Comparison of ENCODE assay signal across 19 cellular contexts in genomic region chr11:119426142-119426541, GRCh38. TPM values are rescaled to one million over a fixed set of nuclear protein-coding genes. Genes with fewer than 3 reads are reported as not detected.
DNase-seq lines count a peak whose midpoint lies in the region; ATAC-seq and TF ChIP-seq lines count a peak whose summit lies in the region.
"Had no signal": no experiment of that assay in that cellular context is flagged by ENCODE, and none has a peak within 500 bp of the region (broad histone marks: within the 10 kb centered on the region; RNA-seq: fewer than 3 reads in every experiment).

No MANE protein-coding gene starts in this region.

- H4K8ac ChIP-seq in H9 (replicated peaks; ENCODE audit: insufficient read length, low read depth, low read length): no peak overlapping the region

- no peak overlapping the region for H2BK5ac ChIP-seq in H9 (ENCODE audit: insufficient read length, low read length)

- H3K27ac Mint-ChIP-seq in T-helper 2 cell treated with Interferon-gamma antibody and Interleukin-4, amounts not matched to agents 5 μg/mL and 100 μg/mL, for 36 hours: no peak overlapping the region
- H3K27ac Mint-ChIP-seq in H9: peak overlapping the region in 1 of 3 experiments; percentile 55; a peak in 2 of 7 replicates
- H3K27ac Mint-ChIP-seq in effector memory CD8-positive, alpha-beta T cell: no peak overlapping the region
- peak overlapping the region; percentile 94 for H3K27ac Mint-ChIP-seq in mesothelial cell of epicardium
- H3K27ac Mint-ChIP-seq: IgD-negative memory B cell had no signal

- no peak overlapping the region for H3K23ac ChIP-seq in H9 (ENCODE audit: insufficient read length, low read depth, low read length)

- no peak overlapping the region for H3T11ph ChIP-seq in H9 (ENCODE audit: low read length)

- no peak overlapping the region for H4K91ac ChIP-seq in H9 (ENCODE audit: insufficient read length, low read depth, low read length)

- no peak overlapping the region for H2AFZ ChIP-seq in H9 (ENCODE audit: low read length)

- H4K5ac ChIP-seq in H9 (ENCODE audit: insufficient read length, low read depth, low read length): no peak overlapping the region

- H3K23me2 ChIP-seq in H9 (ENCODE audit: insufficient read length, low read depth, low read length, poor library complexity, severe bottlenecking): peaks cover 3% of the 10 kb centered on the region

- no peak overlapping the region for H2BK20ac ChIP-seq in H9 (ENCODE audit: low read depth, low read length, poor library complexity, severe bottlenecking)

- peaks cover 16% of the 10 kb centered on the region for H3K4me1 ChIP-seq in H9 (ENCODE audit: insufficient read depth, low read length)

- no peak overlapping the region for H3K18ac ChIP-seq in H9 (ENCODE audit: insufficient read length, low read depth, low read length)

- no peak overlapping the region for H3K9ac ChIP-seq in H9 (ENCODE audit: extremely low read depth, insufficient read length, low read length)

- no peak overlapping the region for H2AK5ac ChIP-seq in H9 (ENCODE audit: insufficient read length, low read length)

- no peaks in the 10 kb centered on the region for H3K79me1 ChIP-seq in H9 (ENCODE audit: insufficient read depth, low read depth, low read length, poor library complexity, severe bottlenecking)

- TF ChIP-seq CTCF in H9 (conservative IDR thresholded peaks at IDR 0.05) (no peak), mesothelial cell of epicardium (IDR thresholded peaks at IDR 0.05; ENCODE audit: unreplicated experiment) (no peak)

- peak; percentile 16 for ATAC-seq in effector memory CD8-positive, alpha-beta T cell (replicated peaks)
- ATAC-seq in GM18505 (IDR thresholded peaks at IDR 0.05; ENCODE audit: unreplicated experiment): no peak

- H3K27me3 ChIP-seq in H9 (ENCODE audit: insufficient read depth, low read length): no peaks in the 10 kb centered on the region
- H3K27me3 ChIP-seq: Peyer's patch had no signal

- H2BK15ac ChIP-seq in H9 (ENCODE audit: low read depth, low read length): no peak overlapping the region

- peaks cover 8% of the 10 kb centered on the region; the same call in 1 of the 2 replicates for H3K79me2 ChIP-seq in H9 (ENCODE audit: insufficient read depth, low read length)

- H2BK12ac ChIP-seq in H9 (ENCODE audit: insufficient read length, low read depth, low read length): peak overlapping the region; percentile 69

- no peak overlapping the region for H3K4ac ChIP-seq in H9 (ENCODE audit: low read depth, low read length)

- WGBS in H9 (ENCODE audit: extremely low coverage, insufficient read length, low lambda C conversion rate): no CpG with 5 or more reads among the region's 4 CpGs

- H3K9me3 Mint-ChIP-seq in T-helper 2 cell treated with Interferon-gamma antibody and Interleukin-4, amounts not matched to agents 5 μg/mL and 100 μg/mL, for 36 hours: no peaks in the 10 kb centered on the region
- H3K9me3 Mint-ChIP-seq in H9 (no peaks in the 10 kb centered on the region; a peak in 2 of 5 replicates), mesothelial cell of epicardium (no peaks in the 10 kb centered on the region)
- no peaks in the 10 kb centered on the region for H3K9me3 Mint-ChIP-seq in effector memory CD8-positive, alpha-beta T cell

- no peak overlapping the region for H3K14ac ChIP-seq in H9 (ENCODE audit: insufficient read depth, low read length)

- peaks cover 30% of the 10 kb centered on the region for H3K4me1 Mint-ChIP-seq in T-helper 2 cell treated with Interferon-gamma antibody and Interleukin-4, amounts not matched to agents 5 μg/mL and 100 μg/mL, for 36 hours (ENCODE audit: low read depth)
- H3K4me1 Mint-ChIP-seq in H9 (peaks cover 48 to 51% of the 10 kb centered on the region in 2 experiments), mesothelial cell of epicardium (peaks cover 52% of the 10 kb centered on the region)
- peaks cover 14% of the 10 kb centered on the region in 2 donors for H3K4me1 Mint-ChIP-seq in effector memory CD8-positive, alpha-beta T cell (ENCODE audit: low read depth in 2 of 2)

- no peak overlapping the region for H3K4me3 Mint-ChIP-seq in T-helper 2 cell treated with Interferon-gamma antibody and Interleukin-4, amounts not matched to agents 5 μg/mL and 100 μg/mL, for 36 hours
- H3K4me3 Mint-ChIP-seq in H9 (no peak overlapping the region), mesothelial cell of epicardium (no peak overlapping the region)
- H3K4me3 Mint-ChIP-seq in effector memory CD8-positive, alpha-beta T cell: no peak overlapping the region
- H3K4me3 Mint-ChIP-seq: IgD-negative memory B cell had no signal

- peaks cover 15% of the 10 kb centered on the region for H3K27me3 Mint-ChIP-seq in T-helper 2 cell treated with Interferon-gamma antibody and Interleukin-4, amounts not matched to agents 5 μg/mL and 100 μg/mL, for 36 hours (ENCODE audit: low read depth)
- H3K27me3 Mint-ChIP-seq in H9 (ENCODE audit: low read depth) (peaks cover 14% of the 10 kb centered on the region), mesothelial cell of epicardium (ENCODE audit: low read depth) (peaks cover 10% of the 10 kb centered on the region)
- peaks cover 60 to 63% of the 10 kb centered on the region in 2 donors for H3K27me3 Mint-ChIP-seq in effector memory CD8-positive, alpha-beta T cell

- no peak for TF ChIP-seq POLR2A in GM18505 (IDR thresholded peaks at IDR 0.05; ENCODE audit: borderline replicate concordance, extremely low read depth, insufficient read depth, insufficient read length)

- peak overlapping the region; percentile 8 for H3K4me2 ChIP-seq in H9 (ENCODE audit: insufficient read depth, insufficient read length, low read length)

- no peaks in the 10 kb centered on the region for H3K36me3 Mint-ChIP-seq in T-helper 2 cell treated with Interferon-gamma antibody and Interleukin-4, amounts not matched to agents 5 μg/mL and 100 μg/mL, for 36 hours (ENCODE audit: low read depth)
- peaks cover 0 to 12% (median 10%) of the 10 kb centered on the region in 3 experiments; a peak in 5 of 7 replicates for H3K36me3 Mint-ChIP-seq in H9 (ENCODE audit: insufficient read depth in 1 of 3, low read depth in 3 of 3)
- H3K36me3 Mint-ChIP-seq in effector memory CD8-positive, alpha-beta T cell (ENCODE audit: insufficient read depth): peaks cover 3% of the 10 kb centered on the region
- H3K36me3 Mint-ChIP-seq in mesothelial cell of epicardium: no peaks in the 10 kb centered on the region
- H3K36me3 Mint-ChIP-seq: IgD-negative memory B cell had no signal

- DNase-seq in T-helper 2 cell treated with Interferon-gamma antibody and Interleukin-4, amounts not matched to agents 5 μg/mL and 100 μg/mL, for 36 hours (ENCODE audit: low spot score): peak; percentile 28
- DNase-seq in T-helper 2 cell: no peak
- DNase-seq in H9: no peak
- no peak for DNase-seq in effector memory CD8-positive, alpha-beta T cell
- no peak for DNase-seq in mesothelial cell of epicardium (ENCODE audit: low spot score in 2 of 2, unreplicated experiment in 2 of 2)
- DNase-seq in DMS79 treated with DMSO at 0.1 percent for 48 hours (lab: John Stamatoyannopoulos, UW): no peak
- no peak for DNase-seq in cerebellum (ENCODE audit: low spot score)
- DNase-seq: COR-L47, DMS153, HCEC 1CT, NCI-H1417 treated with DMSO at 0.1 percent for 48 hours, NCI-H2029, NCI-H510A, Peyer's patch, SHP77 treated with DMSO at 0.1 percent for 48 hours had no signal

- no peaks in the 10 kb centered on the region for H4K20me1 ChIP-seq in H9 (ENCODE audit: control insufficient read depth, insufficient read depth, insufficient read length)

- H2BK120ac ChIP-seq in H9 (ENCODE audit: low read depth, low read length, poor library complexity, severe bottlenecking): no peak overlapping the region

- H3K27ac ChIP-seq in H9 (ENCODE audit: insufficient read length, low read depth, low read length): no peak overlapping the region
- H3K27ac ChIP-seq: 22Rv1, C4-2B, Peyer's patch had no signal

- H3K9me3 ChIP-seq in H9 (ENCODE audit: control insufficient read depth, low read depth, low read length): no peaks in the 10 kb centered on the region
- H3K9me3 ChIP-seq: Peyer's patch had no signal

- no peak overlapping the region for H3K56ac ChIP-seq in H9 (ENCODE audit: insufficient read length, low read depth, low read length)

RNA-seq across cellular contexts. Expression of gene THY1, which starts 3.2 kb away (rescaled TPM):
- total RNA-seq in H9 (2021) (176 and 184 TPM in 2 replicates), mesothelial cell of epicardium (121 to 127 TPM (median 121 TPM) in 3 replicates), cerebellum (22.5 TPM)

RNA-seq across cellular contexts. Expression of gene USP2, which starts 44.7 kb away (rescaled TPM):
- total RNA-seq in H9 (2021): 5.7 and 7.6 TPM in 2 replicates
- 12.4 to 13.2 TPM (median 13.1 TPM) in 3 replicates for total RNA-seq in mesothelial cell of epicardium
- total RNA-seq in cerebellum: 1.1 TPM
